ENCODE assay signal across 8 cellular contexts in the genomic region with DNA sequence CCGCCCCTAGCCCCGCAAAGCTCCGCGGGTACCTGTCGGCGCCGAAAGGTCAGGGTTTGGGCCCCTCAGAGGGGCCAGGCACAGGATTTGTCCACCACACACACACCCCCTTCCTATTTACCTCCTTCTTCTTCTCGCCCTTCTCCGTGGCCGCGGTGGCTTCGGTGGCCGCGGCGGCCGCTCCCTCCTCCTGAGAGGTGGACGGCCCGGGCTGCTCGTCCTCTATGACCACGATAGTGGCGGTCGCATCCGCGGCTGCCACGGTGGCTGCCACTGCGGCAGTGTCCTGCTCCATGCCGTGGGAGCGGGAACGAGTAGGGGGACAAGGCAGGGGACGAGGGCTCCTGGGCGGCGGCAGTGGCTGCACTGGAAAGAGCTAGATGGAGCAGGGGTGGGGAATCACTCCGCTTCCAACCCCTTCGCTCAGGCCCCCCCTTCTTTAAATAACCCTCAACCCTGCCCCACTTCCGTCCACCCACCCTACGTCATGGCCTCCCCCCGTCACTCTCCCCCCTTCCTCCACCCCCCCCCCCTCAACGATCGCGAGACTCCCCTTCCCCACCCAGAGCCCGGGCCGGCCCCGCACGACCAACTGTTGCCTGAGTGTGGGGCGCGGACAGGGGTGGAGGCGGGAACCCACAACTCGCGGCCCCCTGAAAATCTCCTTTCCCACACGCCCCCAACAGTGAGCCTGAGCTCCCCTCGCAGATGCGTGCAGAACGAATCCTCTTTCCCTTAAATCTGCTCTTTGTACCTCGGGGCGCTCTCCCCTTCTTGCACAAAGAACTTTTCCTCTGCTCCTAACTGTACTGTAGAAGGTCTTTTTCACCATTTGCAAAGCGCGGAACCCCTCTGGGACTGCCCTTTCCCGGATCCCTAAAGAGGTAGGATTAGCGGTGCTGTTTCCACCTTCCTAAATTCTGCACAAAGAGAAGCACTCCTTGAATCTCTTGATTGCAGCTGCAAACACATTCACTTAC. TPM values are rescaled to one million over a fixed set of nuclear protein-coding genes. Genes with fewer than 3 reads are reported as not detected.
DNase-seq lines count a peak whose midpoint lies in the region; ATAC-seq, FAIRE-seq and TF ChIP-seq lines count a peak whose summit lies in the region.

A gene with protein sequence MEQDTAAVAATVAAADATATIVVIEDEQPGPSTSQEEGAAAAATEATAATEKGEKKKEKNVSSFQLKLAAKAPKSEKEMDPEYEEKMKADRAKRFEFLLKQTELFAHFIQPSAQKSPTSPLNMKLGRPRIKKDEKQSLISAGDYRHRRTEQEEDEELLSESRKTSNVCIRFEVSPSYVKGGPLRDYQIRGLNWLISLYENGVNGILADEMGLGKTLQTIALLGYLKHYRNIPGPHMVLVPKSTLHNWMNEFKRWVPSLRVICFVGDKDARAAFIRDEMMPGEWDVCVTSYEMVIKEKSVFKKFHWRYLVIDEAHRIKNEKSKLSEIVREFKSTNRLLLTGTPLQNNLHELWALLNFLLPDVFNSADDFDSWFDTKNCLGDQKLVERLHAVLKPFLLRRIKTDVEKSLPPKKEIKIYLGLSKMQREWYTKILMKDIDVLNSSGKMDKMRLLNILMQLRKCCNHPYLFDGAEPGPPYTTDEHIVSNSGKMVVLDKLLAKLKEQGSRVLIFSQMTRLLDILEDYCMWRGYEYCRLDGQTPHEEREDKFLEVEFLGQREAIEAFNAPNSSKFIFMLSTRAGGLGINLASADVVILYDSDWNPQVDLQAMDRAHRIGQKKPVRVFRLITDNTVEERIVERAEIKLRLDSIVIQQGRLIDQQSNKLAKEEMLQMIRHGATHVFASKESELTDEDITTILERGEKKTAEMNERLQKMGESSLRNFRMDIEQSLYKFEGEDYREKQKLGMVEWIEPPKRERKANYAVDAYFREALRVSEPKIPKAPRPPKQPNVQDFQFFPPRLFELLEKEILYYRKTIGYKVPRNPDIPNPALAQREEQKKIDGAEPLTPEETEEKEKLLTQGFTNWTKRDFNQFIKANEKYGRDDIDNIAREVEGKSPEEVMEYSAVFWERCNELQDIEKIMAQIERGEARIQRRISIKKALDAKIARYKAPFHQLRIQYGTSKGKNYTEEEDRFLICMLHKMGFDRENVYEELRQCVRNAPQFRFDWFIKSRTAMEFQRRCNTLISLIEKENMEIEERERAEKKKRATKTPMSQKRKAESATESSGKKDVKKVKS (minus strand): TSS at position 415 of the 980 bp plus-strand sequence. CDS start 120 bp downstream, at position 295.

- ATAC-seq in activated naive CD8-positive, alpha-beta T cell treated with anti-CD3 and anti-CD28 coated beads, Interleukin-2, amount 50 U/mL, for 24 hours = no peak
- no peak for ATAC-seq in HG02759 (IDR thresholded peaks at IDR 0.05; ENCODE audit: unreplicated experiment)

- peak within 1 kb of the TSS; percentile 76 for H3K4me3 Mint-ChIP-seq in activated naive CD8-positive, alpha-beta T cell treated with anti-CD3 and anti-CD28 coated beads, Interleukin-2, amount 50 U/mL, for 24 hours
- peak within 1 kb of the TSS; percentile 98 for H3K4me3 Mint-ChIP-seq in nephron progenitor cell

- no peak for FAIRE-seq in D721Med (lab: Jason Lieb, UNC)

- TF ChIP-seq CTCF in D721Med (IDR thresholded peaks at IDR 0.05; ENCODE audit: insufficient read depth, missing control alignments) (no peak), nephron progenitor cell (IDR thresholded peaks at IDR 0.05) (no peak)

- peaks cover 11% of the 10 kb centered on the region for H3K27me3 Mint-ChIP-seq in activated naive CD8-positive, alpha-beta T cell treated with anti-CD3 and anti-CD28 coated beads, Interleukin-2, amount 50 U/mL, for 24 hours
- no peaks in the 10 kb centered on the region for H3K27me3 Mint-ChIP-seq in nephron progenitor cell (ENCODE audit: low read depth, poor library complexity)

- no peak within 1 kb of the TSS for H3K27ac Mint-ChIP-seq in activated naive CD8-positive, alpha-beta T cell treated with anti-CD3 and anti-CD28 coated beads, Interleukin-2, amount 50 U/mL, for 24 hours
- H3K27ac Mint-ChIP-seq in nephron progenitor cell = peak within 1 kb of the TSS; percentile 97

- H3K36me3 Mint-ChIP-seq in activated naive CD8-positive, alpha-beta T cell treated with anti-CD3 and anti-CD28 coated beads, Interleukin-2, amount 50 U/mL, for 24 hours (ENCODE audit: low read depth) = no peaks in the 10 kb centered on the region
- H3K36me3 Mint-ChIP-seq in nephron progenitor cell (ENCODE audit: low read depth) = peaks cover 13% of the 10 kb centered on the region

- peak; percentile 35 for DNase-seq in D721Med (ENCODE audit: insufficient read length, low spot score)
- peak; percentile 69 for DNase-seq in M059J (ENCODE audit: low read depth)
- no peak for DNase-seq in activated naive CD8-positive, alpha-beta T cell treated with anti-CD3 and anti-CD28 coated beads, Interleukin-2, amount 50 U/mL, for 24 hours
- DNase-seq in globus pallidus (ENCODE audit: low spot score) = peak; percentile 29
- DNase-seq in nephron progenitor cell = peak; percentile 73
- no peak for DNase-seq in AML-193 (lab: John Stamatoyannopoulos, UW)
- DNase-seq in NCI-H2081 (lab: John Stamatoyannopoulos, UW) = no peak

- no peaks in the 10 kb centered on the region for H3K9me3 Mint-ChIP-seq in activated naive CD8-positive, alpha-beta T cell treated with anti-CD3 and anti-CD28 coated beads, Interleukin-2, amount 50 U/mL, for 24 hours
- H3K9me3 Mint-ChIP-seq in nephron progenitor cell = peaks cover 3% of the 10 kb centered on the region

- peaks cover 8% of the 10 kb centered on the region for H3K4me1 Mint-ChIP-seq in activated naive CD8-positive, alpha-beta T cell treated with anti-CD3 and anti-CD28 coated beads, Interleukin-2, amount 50 U/mL, for 24 hours
- peaks cover 31% of the 10 kb centered on the region for H3K4me1 Mint-ChIP-seq in nephron progenitor cell

RNA-seq across cellular contexts. Expression of the gene that starts here (rescaled TPM):
- total RNA-seq in M059J (2014; rRNA removed; shearing (Covaris generic)) = 95.1 and 142 TPM in 2 replicates

Comparison
In these comparisons a context has a peak if more than half of its experiments do, and no peak if none do; other contexts are left out.
1. DNase-seq: peak in D721Med (single experiment), M059J (single experiment), globus pallidus (single experiment) and nephron progenitor cell (single experiment); none in activated naive CD8-positive, alpha-beta T cell treated with anti-CD3 and anti-CD28 coated beads, Interleukin-2, amount 50 U/mL, for 24 hours (single experiment), AML-193 (0 of 2) and NCI-H2081 (0 of 2).